In the genomic region with DNA sequence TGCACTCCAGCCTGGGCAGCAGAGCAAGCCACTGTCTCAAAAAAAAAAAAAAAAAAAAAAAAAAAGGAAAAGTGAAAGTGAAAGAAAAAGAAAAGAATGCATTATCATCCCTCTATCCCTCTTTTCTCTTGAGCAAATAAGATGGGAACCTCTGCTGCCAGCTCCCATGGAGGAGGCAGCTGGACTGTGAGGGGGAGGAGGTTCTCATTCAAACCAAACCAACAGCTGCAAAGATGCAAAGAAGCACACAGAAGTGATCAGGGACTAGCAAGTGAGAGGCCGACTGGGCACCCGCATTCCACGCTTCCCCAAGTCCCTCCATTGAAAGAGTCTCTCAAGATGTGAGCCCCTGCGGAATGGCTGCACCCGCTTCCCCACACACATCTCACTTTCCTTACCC, we compare ENCODE assay signal across 14 cellular contexts.
A peak's percentile ranks its signal among the peaks of the same experiment; 100 is the strongest.
DNase-seq lines count a peak whose midpoint lies in the region; ATAC-seq and TF ChIP-seq lines count a peak whose summit lies in the region.
"Had no signal": no experiment of that assay in that cellular context is flagged by ENCODE, and none has a peak within 500 bp of the region (broad histone marks: within the 10 kb centered on the region; RNA-seq: fewer than 3 reads in every experiment).

No MANE protein-coding gene starts in this region.

- H3K4me3 ChIP-seq in BLaER1, result no peak overlapping the region
- no peak overlapping the region for H3K4me3 ChIP-seq in MG63
- peak overlapping the region; percentile 11 for H3K4me3 ChIP-seq in fibroblast of mammary gland (ENCODE audit: control insufficient read depth, low read depth, low read length)
- H3K4me3 ChIP-seq: body of pancreas had no signal

- H3K9me3 Mint-ChIP-seq in stimulated activated naive CD8-positive, alpha-beta T cell treated with anti-CD3 and anti-CD28 coated beads, Interleukin-15, amount 100 ng/mL, for 72 hours, result no peaks in the 10 kb centered on the region
- H3K9me3 Mint-ChIP-seq: stimulated activated effector memory CD8-positive, alpha-beta T cell treated with anti-CD3 and anti-CD28 coated beads, Interleukin-12 subunit alpha, Interleukin-12 subunit beta, amount 100 ng/mL, for 72 hours; T-helper 1 cell treated with Interleukin-12 subunit alpha and Interleukin-12 subunit beta and Interleukin-4 antibody, amounts not matched to agents 30 μg/mL and 1 μg/mL, for 36 hours had no signal

- H3K4me3 Mint-ChIP-seq in stimulated activated naive CD8-positive, alpha-beta T cell treated with anti-CD3 and anti-CD28 coated beads, Interleukin-15, amount 100 ng/mL, for 72 hours, result no peak overlapping the region
- H3K4me3 Mint-ChIP-seq: memory B cell; stimulated activated effector memory CD8-positive, alpha-beta T cell treated with anti-CD3 and anti-CD28 coated beads, Interleukin-12 subunit alpha, Interleukin-12 subunit beta, amount 100 ng/mL, for 72 hours; T-helper 1 cell treated with Interleukin-12 subunit alpha and Interleukin-12 subunit beta and Interleukin-4 antibody, amounts not matched to agents 30 μg/mL and 1 μg/mL, for 36 hours had no signal

- H3K9me3 ChIP-seq in BLaER1 (no peaks in the 10 kb centered on the region), MG63 (no peaks in the 10 kb centered on the region)
- H3K9me3 ChIP-seq: body of pancreas had no signal

- peaks cover 21% of the 10 kb centered on the region; the same call in 1 of the 2 replicates for H4K20me1 ChIP-seq in BLaER1

- DNase-seq in MG63 (peak; percentile 15), fibroblast of mammary gland (ENCODE audit: low read depth) (peak; percentile 51), omental fat pad (ENCODE audit: low spot score) (peak; percentile 2), HUDEP-2 (lab: John Stamatoyannopoulos, UW; ENCODE audit: unreplicated experiment in 76 of 76) (no peak), mucosa of gallbladder (ENCODE audit: low spot score) (no peak)
- DNase-seq in stimulated activated naive CD8-positive, alpha-beta T cell treated with anti-CD3 and anti-CD28 coated beads, Interleukin-15, amount 100 ng/mL, for 72 hours, result no peak
- DNase-seq: body of pancreas, foreskin melanocyte, NCI-H69 had no signal

- no peak overlapping the region for H3K27ac Mint-ChIP-seq in stimulated activated naive CD8-positive, alpha-beta T cell treated with anti-CD3 and anti-CD28 coated beads, Interleukin-15, amount 100 ng/mL, for 72 hours
- H3K27ac Mint-ChIP-seq: memory B cell; stimulated activated effector memory CD8-positive, alpha-beta T cell treated with anti-CD3 and anti-CD28 coated beads, Interleukin-12 subunit alpha, Interleukin-12 subunit beta, amount 100 ng/mL, for 72 hours; T-helper 1 cell treated with Interleukin-12 subunit alpha and Interleukin-12 subunit beta and Interleukin-4 antibody, amounts not matched to agents 30 μg/mL and 1 μg/mL, for 36 hours had no signal

- ATAC-seq in omental fat pad (ENCODE audit: low FRiP score) (no peak), HG02678 (IDR thresholded peaks at IDR 0.05; ENCODE audit: unreplicated experiment) (no peak)
- no peak for ATAC-seq in stimulated activated naive CD8-positive, alpha-beta T cell treated with anti-CD3 and anti-CD28 coated beads, Interleukin-15, amount 100 ng/mL, for 72 hours
- ATAC-seq: body of pancreas; stimulated activated effector memory CD8-positive, alpha-beta T cell treated with anti-CD3 and anti-CD28 coated beads, Interleukin-12 subunit alpha, Interleukin-12 subunit beta, amount 100 ng/mL, for 72 hours had no signal

- H3K27me3 Mint-ChIP-seq in stimulated activated naive CD8-positive, alpha-beta T cell treated with anti-CD3 and anti-CD28 coated beads, Interleukin-15, amount 100 ng/mL, for 72 hours, result peaks cover 7% of the 10 kb centered on the region
- H3K27me3 Mint-ChIP-seq: memory B cell had no signal

- 0 out of 2 replicates have a peak overlapping the region, but pooled peaks have one; percentile 20 for H3K27ac ChIP-seq in BLaER1
- H3K27ac ChIP-seq: body of pancreas had no signal

- no peaks in the 10 kb centered on the region for H3K36me3 ChIP-seq in BLaER1
- H3K36me3 ChIP-seq in MG63, result no peaks in the 10 kb centered on the region; the same call in 1 of the 2 replicates

- no peak overlapping the region for H3K9ac ChIP-seq in BLaER1

- H3K27me3 ChIP-seq in BLaER1 (no peaks in the 10 kb centered on the region), MG63 (no peaks in the 10 kb centered on the region)
- H3K27me3 ChIP-seq: body of pancreas had no signal

- peaks cover 6% of the 10 kb centered on the region for H3K4me1 Mint-ChIP-seq in stimulated activated naive CD8-positive, alpha-beta T cell treated with anti-CD3 and anti-CD28 coated beads, Interleukin-15, amount 100 ng/mL, for 72 hours
- H3K4me1 Mint-ChIP-seq: memory B cell had no signal

- TF ChIP-seq CTCF in fibroblast of mammary gland (conservative IDR thresholded peaks at IDR 0.05; ENCODE audit: control insufficient read depth, insufficient read depth, low read depth, low read length) (no peak), omental fat pad (IDR thresholded peaks at IDR 0.05) (no peak)

- peaks cover 17% of the 10 kb centered on the region for H3K4me1 ChIP-seq in BLaER1
- H3K4me1 ChIP-seq: body of pancreas had no signal

- peak overlapping the region; percentile 37 for H3K4me2 ChIP-seq in BLaER1

Comparison
In these comparisons a context has a peak if more than half of its experiments do, and no peak if none do; other contexts are left out.
1. DNase-seq: peak in MG63 (single experiment), fibroblast of mammary gland (single experiment) and omental fat pad (single experiment); none in HUDEP-2 (0 of 76), stimulated activated naive CD8-positive, alpha-beta T cell treated with anti-CD3 and anti-CD28 coated beads, Interleukin-15, amount 100 ng/mL, for 72 hours (0 of 2) and mucosa of gallbladder (single experiment).